12 cellular contexts compared by ENCODE assay signal in the genomic region with DNA sequence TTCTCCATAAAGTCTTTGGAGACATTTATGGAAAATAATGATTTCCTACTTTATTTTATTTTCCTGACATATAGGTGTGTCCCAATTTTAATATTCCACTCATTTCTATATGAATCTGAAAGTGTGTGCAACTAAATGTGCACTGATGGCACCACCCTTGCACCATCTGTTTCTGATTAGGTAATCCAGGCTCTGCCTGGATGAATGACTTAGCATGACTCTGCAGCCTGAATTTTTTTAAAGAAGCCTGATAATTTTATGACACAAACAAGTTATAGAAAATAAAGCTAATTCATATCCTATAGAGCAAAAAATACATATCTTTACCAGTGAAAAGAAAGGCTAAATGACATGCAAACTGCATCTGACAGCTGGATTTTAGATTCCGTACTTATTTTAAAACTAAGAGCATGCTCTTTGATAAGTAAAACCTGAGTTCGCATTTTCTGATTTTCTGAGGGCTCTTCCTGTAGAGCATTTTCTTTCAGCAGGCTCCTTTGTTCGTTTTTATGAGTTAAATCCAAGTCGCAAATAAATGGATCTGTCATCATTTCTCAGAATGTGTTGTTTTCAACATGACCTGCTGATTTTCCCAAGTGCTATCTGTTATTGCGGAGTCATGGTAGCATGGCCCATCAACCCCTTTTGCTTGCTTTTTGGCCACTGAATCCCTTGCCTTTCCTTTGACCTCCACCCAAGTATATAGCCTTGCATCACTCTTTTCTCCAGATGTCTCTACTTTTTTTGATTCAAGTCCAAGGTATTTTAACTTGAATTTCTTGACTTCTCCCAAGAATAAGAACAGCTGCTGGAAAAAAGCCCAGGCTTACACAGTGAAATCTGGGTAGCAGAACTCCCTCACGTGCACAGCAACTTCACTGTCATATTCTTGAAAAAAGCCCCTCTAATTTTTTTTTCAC. TPM values are rescaled to one million over a fixed set of nuclear protein-coding genes. Genes with fewer than 3 reads are reported as not detected.
DNase-seq lines count a peak whose midpoint lies in the region; ATAC-seq and TF ChIP-seq lines count a peak whose summit lies in the region.
"Had no signal": no experiment of that assay in that cellular context is flagged by ENCODE, and none has a peak within 500 bp of the region (broad histone marks: within the 10 kb centered on the region; RNA-seq: fewer than 3 reads in every experiment).

No MANE protein-coding gene starts in this region.

- POLR2A ChIA-PET in CD8-positive, alpha-beta T cell (lab: Charles Lee): no interaction called here
- POLR2A ChIA-PET in HEK293T (lab: Yijun Ruan, JAX): no interaction called here

- H3K36me3 Mint-ChIP-seq in nephron (ENCODE audit: low read depth): no peaks in the 10 kb centered on the region
- H3K36me3 Mint-ChIP-seq in CD8-positive, alpha-beta T cell: no peaks in the 10 kb centered on the region
- H3K36me3 Mint-ChIP-seq in activated naive CD4-positive, alpha-beta T cell treated with anti-CD3 and anti-CD28 coated beads, Interleukin-2, amount 10 ng/mL, durations not matched to agents 7 days and 5 days: no peaks in the 10 kb centered on the region

- peaks cover 35% of the 10 kb centered on the region for H3K4me1 Mint-ChIP-seq in nephron
- no peaks in the 10 kb centered on the region for H3K4me1 Mint-ChIP-seq in CD8-positive, alpha-beta T cell (ENCODE audit: low read depth)
- no peaks in the 10 kb centered on the region for H3K4me1 Mint-ChIP-seq in activated naive CD4-positive, alpha-beta T cell treated with anti-CD3 and anti-CD28 coated beads, Interleukin-2, amount 10 ng/mL, durations not matched to agents 7 days and 5 days

- H3K27ac ChIP-seq in CD8-positive, alpha-beta T cell (ENCODE audit: low read depth, low read length): no peak overlapping the region

- DNase-seq in AG09319 (ENCODE audit: extremely low read depth, low read depth) (peak; percentile 90), NCI-H446 treated with DMSO at 0.1 percent for 48 hours (lab: John Stamatoyannopoulos, UW) (peak; percentile 13), choroid plexus epithelial cell (ENCODE audit: low read depth) (peak; percentile 97), HEK293T (ENCODE audit: extremely low spot score) (no peak)
- DNase-seq in activated CD4-positive, alpha-beta T cell treated with anti-CD3 and anti-CD28 coated beads for 4 hours: no peak
- no peak for DNase-seq in CD8-positive, alpha-beta T cell
- DNase-seq in activated naive CD4-positive, alpha-beta T cell treated with anti-CD3 and anti-CD28 coated beads, Interleukin-2, amount 10 ng/mL, durations not matched to agents 7 days and 5 days: no peak
- DNase-seq: NCI-H2081, occipital lobe, T1000 had no signal

- H3K4me1 ChIP-seq in CD8-positive, alpha-beta T cell (ENCODE audit: insufficient read depth, low read length): no peaks in the 10 kb centered on the region

- no peaks in the 10 kb centered on the region for H3K9me3 ChIP-seq in CD8-positive, alpha-beta T cell (ENCODE audit: low read length)

- H3K27me3 ChIP-seq in CD8-positive, alpha-beta T cell (ENCODE audit: insufficient read depth, low read length): no peaks in the 10 kb centered on the region

- no peak overlapping the region for H3K4me3 Mint-ChIP-seq in nephron
- no peak overlapping the region for H3K4me3 Mint-ChIP-seq in CD8-positive, alpha-beta T cell
- H3K4me3 Mint-ChIP-seq in activated naive CD4-positive, alpha-beta T cell treated with anti-CD3 and anti-CD28 coated beads, Interleukin-2, amount 10 ng/mL, durations not matched to agents 7 days and 5 days: no peak overlapping the region

- no peaks in the 10 kb centered on the region for H3K27me3 Mint-ChIP-seq in nephron (ENCODE audit: low read depth)
- no peaks in the 10 kb centered on the region for H3K27me3 Mint-ChIP-seq in CD8-positive, alpha-beta T cell (ENCODE audit: low read depth)
- no peaks in the 10 kb centered on the region for H3K27me3 Mint-ChIP-seq in activated naive CD4-positive, alpha-beta T cell treated with anti-CD3 and anti-CD28 coated beads, Interleukin-2, amount 10 ng/mL, durations not matched to agents 7 days and 5 days

- H3K9me3 Mint-ChIP-seq in nephron: peaks cover 14% of the 10 kb centered on the region
- no peaks in the 10 kb centered on the region for H3K9me3 Mint-ChIP-seq in CD8-positive, alpha-beta T cell
- H3K9me3 Mint-ChIP-seq in activated naive CD4-positive, alpha-beta T cell treated with anti-CD3 and anti-CD28 coated beads, Interleukin-2, amount 10 ng/mL, durations not matched to agents 7 days and 5 days: no peaks in the 10 kb centered on the region
- H3K9me3 Mint-ChIP-seq: activated T-helper 2 cell treated with anti-CD3 and anti-CD28 coated beads, Interferon-gamma antibody, Interleukin-2, Interleukin-4, amounts not matched to agents 10 μg/mL and 5 μg/mL and 100 μg/mL, durations not matched to agents 14 hours and 24 hours and 36 hours had no signal

- H3K27ac Mint-ChIP-seq in nephron: peak overlapping the region; percentile 87 to 94 (median 88)
- no peak overlapping the region for H3K27ac Mint-ChIP-seq in CD8-positive, alpha-beta T cell
- no peak overlapping the region for H3K27ac Mint-ChIP-seq in activated naive CD4-positive, alpha-beta T cell treated with anti-CD3 and anti-CD28 coated beads, Interleukin-2, amount 10 ng/mL, durations not matched to agents 7 days and 5 days
- H3K27ac Mint-ChIP-seq: activated T-helper 2 cell treated with anti-CD3 and anti-CD28 coated beads, Interferon-gamma antibody, Interleukin-2, Interleukin-4, amounts not matched to agents 10 μg/mL and 5 μg/mL and 100 μg/mL, durations not matched to agents 14 hours and 24 hours and 36 hours had no signal

- H3K36me3 ChIP-seq in CD8-positive, alpha-beta T cell (ENCODE audit: insufficient read depth, low read length): no peaks in the 10 kb centered on the region

- TF ChIP-seq CTCF in AG09319 (IDR thresholded peaks at IDR 0.05; ENCODE audit: low read depth, low read length) (no peak), choroid plexus epithelial cell (conservative IDR thresholded peaks at IDR 0.05; ENCODE audit: low read depth, low read length) (no peak), nephron (IDR thresholded peaks at IDR 0.05; ENCODE audit: unreplicated experiment in 3 of 3) (no peak)
- no peak for TF ChIP-seq CTCF in CD8-positive, alpha-beta T cell (IDR thresholded peaks at IDR 0.05)

- intact Hi-C loops in CD8-positive, alpha-beta T cell (cut with DNase I, micrococcal nuclease): no loop called here

- no peak for ATAC-seq in CD8-positive, alpha-beta T cell

- CTCF ChIA-PET in CD8-positive, alpha-beta T cell (lab: Charles Lee): no interaction called here
- CTCF ChIA-PET in activated naive CD4-positive, alpha-beta T cell treated with anti-CD3 and anti-CD28 coated beads, Interleukin-2, amount 10 ng/mL, durations not matched to agents 7 days and 5 days (lab: Charles Lee): no interaction called here
- CTCF ChIA-PET in HEK293T (lab: Yijun Ruan, JAX): no interaction called here

- no peak overlapping the region for H3K4me3 ChIP-seq in choroid plexus epithelial cell (ENCODE audit: low read depth, low read length)
- H3K4me3 ChIP-seq in CD8-positive, alpha-beta T cell (ENCODE audit: low read depth, low read length): no peak overlapping the region

TF ChIP-seq in HEK293T, 16 proteins besides CTCF, POLR2A, EP300 and RAD21:
- TF ChIP-seq CTBP1 (IDR thresholded peaks at IDR 0.05; ENCODE audit: borderline replicate concordance) (no peak), SP1 (IDR thresholded peaks at IDR 0.05) (no peak)

RNA-seq across cellular contexts. Expression of a gene that starts 52.8 kb away (rescaled TPM):
- total RNA-seq in CD8-positive, alpha-beta T cell: 1 to 10 TPM; 6.9 to 8.7 TPM

Comparison
In these comparisons a context has a peak if more than half of its experiments do, and no peak if none do; other contexts are left out.
1. DNase-seq: peak in AG09319 (single experiment), NCI-H446 treated with DMSO at 0.1 percent for 48 hours (single experiment) and choroid plexus epithelial cell (single experiment); none in activated CD4-positive, alpha-beta T cell treated with anti-CD3 and anti-CD28 coated beads for 4 hours (0 of 2), CD8-positive, alpha-beta T cell (0 of 7), activated naive CD4-positive, alpha-beta T cell treated with anti-CD3 and anti-CD28 coated beads, Interleukin-2, amount 10 ng/mL, durations not matched to agents 7 days and 5 days (single experiment) and HEK293T (single experiment).
2. H3K27ac Mint-ChIP-seq: peak in nephron (3 of 3); none in CD8-positive, alpha-beta T cell (single experiment) and activated naive CD4-positive, alpha-beta T cell treated with anti-CD3 and anti-CD28 coated beads, Interleukin-2, amount 10 ng/mL, durations not matched to agents 7 days and 5 days (single experiment).